In genomic region chr3:59559721-59560514, GRCh38 we compare ENCODE assay signal across 9 cellular contexts.
DNase-seq lines count a peak whose midpoint lies in the region; ATAC-seq and TF ChIP-seq lines count a peak whose summit lies in the region.
"Had no signal": no experiment of that assay in that cellular context is flagged by ENCODE, and none has a peak within 500 bp of the region (broad histone marks: within the 10 kb centered on the region; RNA-seq: fewer than 3 reads in every experiment).

No MANE protein-coding gene starts in this region.

- H3K36me3 ChIP-seq in esophagus muscularis mucosa (no peaks in the 10 kb centered on the region), ascending aorta (no peaks in the 10 kb centered on the region)

- no peak for TF ChIP-seq EP300 in esophagus muscularis mucosa (IDR thresholded peaks at IDR 0.05)

- no peaks in the 10 kb centered on the region for H3K9me3 ChIP-seq in esophagus muscularis mucosa
- no peaks in the 10 kb centered on the region for H3K9me3 ChIP-seq in ascending aorta

- H3K4me1 ChIP-seq in esophagus muscularis mucosa (no peaks in the 10 kb centered on the region), ascending aorta (no peaks in the 10 kb centered on the region)

- in situ Hi-C loops in SK-MEL-5 (cut with HindIII; ENCODE audit: low pct_unique_long_range_greater_than_20kb, low sequenced_read_pairs) = no loop called here

- no peak for TF ChIP-seq POLR2A in esophagus muscularis mucosa (IDR thresholded peaks at IDR 0.05; ENCODE audit: low read depth)

- intact Hi-C loops in esophagus muscularis mucosa (cut with DNase I) = no loop called here
- intact Hi-C loops in ascending aorta (cut with DNase I) = no loop called here

- H3K4me3 ChIP-seq in esophagus muscularis mucosa (no peak overlapping the region), ascending aorta (no peak overlapping the region)

- DNase-seq in NK-92 treated with Interleukin-12 subunit alpha and Interleukin-12 subunit beta, amount 100 ng/mL, for 24 hours (lab: John Stamatoyannopoulos, UW) = peak; percentile 4
- DNase-seq in NK-92 (lab: John Stamatoyannopoulos, UW; ENCODE audit: unreplicated experiment) (no peak), SK-MEL-5 (ENCODE audit: low read depth, low spot score) (peak; percentile 53), esophagus muscularis mucosa (ENCODE audit: extremely low spot score) (peak; percentile 66), ascending aorta (ENCODE audit: low spot score in 2 of 2) (no peak)
- DNase-seq in stimulated activated CD4-positive, alpha-beta T cell treated with anti-CD3 and anti-CD28 coated beads, Interleukin-2, amount 100 ng/mL, for 48 hours = peak; percentile 11 to 34
- DNase-seq: T-helper 9 cell had no signal

- no peak for ATAC-seq in HG03139 (IDR thresholded peaks at IDR 0.05; ENCODE audit: unreplicated experiment)
- no peak for ATAC-seq in GM18907 (IDR thresholded peaks at IDR 0.05; ENCODE audit: unreplicated experiment)

- 71% methylated on average over 4 of the region's 4 CpGs for WGBS in esophagus muscularis mucosa

- H3K27ac ChIP-seq in esophagus muscularis mucosa (replicated peaks in 1 of 4) (no peak overlapping the region), ascending aorta (no peak overlapping the region)

- H3K27me3 ChIP-seq in esophagus muscularis mucosa (no peaks in the 10 kb centered on the region), ascending aorta (no peaks in the 10 kb centered on the region)

- TF ChIP-seq CTCF in esophagus muscularis mucosa (IDR thresholded peaks at IDR 0.05) = no peak
- no peak for TF ChIP-seq CTCF in ascending aorta (IDR thresholded peaks at IDR 0.05)

Comparison
In these comparisons a context has a peak if more than half of its experiments do, and no peak if none do; other contexts are left out.
1. DNase-seq: peak in NK-92 treated with Interleukin-12 subunit alpha and Interleukin-12 subunit beta, amount 100 ng/mL, for 24 hours (single experiment), SK-MEL-5 (single experiment), esophagus muscularis mucosa (single experiment) and stimulated activated CD4-positive, alpha-beta T cell treated with anti-CD3 and anti-CD28 coated beads, Interleukin-2, amount 100 ng/mL, for 48 hours (2 of 2); none in NK-92 (single experiment) and ascending aorta (0 of 2).